In the genomic region with DNA sequence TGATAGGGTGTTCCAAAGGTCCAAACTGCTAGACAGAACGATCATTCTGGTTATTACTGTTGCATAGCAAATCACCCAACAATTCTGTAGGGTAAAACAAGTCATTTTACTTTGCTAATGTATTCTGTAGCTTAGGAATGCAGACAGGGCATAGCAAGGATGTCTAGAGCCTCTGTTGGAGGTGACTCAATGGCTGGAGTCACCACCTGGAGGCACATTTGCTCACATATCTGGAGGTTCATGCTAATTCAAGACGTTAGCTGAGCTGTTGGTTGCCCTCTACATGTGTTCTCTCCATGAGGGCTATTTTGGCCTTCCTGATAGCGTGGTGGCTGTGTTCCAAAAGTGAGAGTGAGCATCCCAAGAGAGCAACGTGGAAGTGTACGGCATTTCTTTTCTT, we compare ENCODE assay signal across 8 cellular contexts. TPM values are rescaled to one million over a fixed set of nuclear protein-coding genes. Genes with fewer than 3 reads are reported as not detected.
"Had no signal": no experiment of that assay in that cellular context is flagged by ENCODE, and none has a peak within 500 bp of the region (broad histone marks: within the 10 kb centered on the region; RNA-seq: fewer than 3 reads in every experiment).

No MANE protein-coding gene starts in this region.

- FAIRE-seq: H1, H54, HTR-8/SVneo had no signal

- DNase-seq: H9, HCEC 1CT had no signal

- H3K4me3 ChIP-seq: GM23338 had no signal

- H3K4me2 ChIP-seq: GM23338 had no signal

RNA-seq across cellular contexts. Expression of gene ST8SIA3, which starts 22.5 kb away (rescaled TPM):
- total RNA-seq: HT-29 had no signal
- polyA plus RNA-seq: IgD-negative memory B cell had no signal
